13 cellular contexts compared by ENCODE assay signal in genomic region chr6:88179692-88180091, GRCh38. TPM values are rescaled to one million over a fixed set of nuclear protein-coding genes. Genes with fewer than 3 reads are reported as not detected.
DNase-seq lines count a peak whose midpoint lies in the region; ATAC-seq and TF ChIP-seq lines count a peak whose summit lies in the region.
"Had no signal": no experiment of that assay in that cellular context is flagged by ENCODE, and none has a peak within 500 bp of the region (broad histone marks: within the 10 kb centered on the region; RNA-seq: fewer than 3 reads in every experiment).

No MANE protein-coding gene starts in this region.

- H3K9me3 ChIP-seq in sigmoid colon (no peaks in the 10 kb centered on the region), Caco-2 (no peaks in the 10 kb centered on the region)
- H3K9me3 ChIP-seq: esophagus muscularis mucosa, tibial artery had no signal

- H3K4me3 ChIP-seq in sigmoid colon (no peak overlapping the region), Caco-2 (ENCODE audit: low read depth, low read length) (no peak overlapping the region)
- H3K4me3 ChIP-seq: esophagus muscularis mucosa, smooth muscle cell, tibial artery had no signal

- BruUV-seq in Caco-2 (replicated peaks; lab: Mats Ljungman, UMichigan): no TSS peak

- H3K36me3 ChIP-seq in sigmoid colon (no peaks in the 10 kb centered on the region), Caco-2 (ENCODE audit: control insufficient read depth, insufficient read depth, low read length) (no peaks in the 10 kb centered on the region)
- H3K36me3 ChIP-seq: esophagus muscularis mucosa, tibial artery had no signal

- H3K27me3 ChIP-seq in sigmoid colon: no peaks in the 10 kb centered on the region
- H3K27me3 ChIP-seq in Caco-2 (replicated peaks; ENCODE audit: control insufficient read depth, insufficient read depth, low read length): no peaks in the 10 kb centered on the region
- H3K27me3 ChIP-seq: esophagus muscularis mucosa, tibial artery had no signal

- H3K27me3 Mint-ChIP-seq in Caco-2 (ENCODE audit: insufficient read depth, unreplicated experiment): peaks cover 9% of the 10 kb centered on the region
- peaks cover 34% of the 10 kb centered on the region for H3K27me3 Mint-ChIP-seq in activated T-cell treated with anti-CD3 and anti-CD28 coated beads, Interleukin-2, amount 50 U/mL, for 72 hours (ENCODE audit: low read depth)

- DNase-seq in GM10248 (ENCODE audit: extremely low spot score) (peak; percentile 40), NCI-H345 treated with DMSO at 0.1 percent for 48 hours (lab: John Stamatoyannopoulos, UW; ENCODE audit: unreplicated experiment) (peak; percentile 40), sigmoid colon (no peak), Caco-2 (no peak)
- DNase-seq in stimulated activated CD4-positive, alpha-beta T cell treated with anti-CD3 and anti-CD28 coated beads, Interleukin-1b, Interleukin-23, amount 100 ng/mL, for 48 hours: no peak
- DNase-seq in activated T-cell treated with anti-CD3 and anti-CD28 coated beads, Interleukin-2, amount 50 U/mL, for 72 hours: no peak
- DNase-seq: tibial artery had no signal

- H3K4me1 Mint-ChIP-seq in Caco-2 (ENCODE audit: low read depth, unreplicated experiment): peaks cover 19% of the 10 kb centered on the region
- no peaks in the 10 kb centered on the region for H3K4me1 Mint-ChIP-seq in activated T-cell treated with anti-CD3 and anti-CD28 coated beads, Interleukin-2, amount 50 U/mL, for 72 hours (ENCODE audit: low read depth)
- H3K4me1 Mint-ChIP-seq: activated naive CD4-positive, alpha-beta T cell treated with anti-CD3 and anti-CD28 coated beads, Interleukin-2, amount 50 U/mL, for 24 hours had no signal

- H3K4me3 Mint-ChIP-seq in Caco-2 (ENCODE audit: unreplicated experiment): no peak overlapping the region
- H3K4me3 Mint-ChIP-seq in activated T-cell treated with anti-CD3 and anti-CD28 coated beads, Interleukin-2, amount 50 U/mL, for 72 hours: no peak overlapping the region
- H3K4me3 Mint-ChIP-seq: activated naive CD4-positive, alpha-beta T cell treated with anti-CD3 and anti-CD28 coated beads, Interleukin-2, amount 50 U/mL, for 24 hours had no signal

- no peak overlapping the region for H3K27ac ChIP-seq in sigmoid colon
- H3K27ac ChIP-seq: esophagus muscularis mucosa, tibial artery had no signal

- no peak for TF ChIP-seq POLR2A in sigmoid colon (IDR thresholded peaks at IDR 0.05)

- intact Hi-C loops in sigmoid colon (cut with DNase I) (no loop called here), Caco-2 (cut with micrococcal nuclease; ENCODE audit: unreplicated experiment) (no loop called here)

- WGBS in sigmoid colon, 2 donors: 29 to 30% methylated on average over 1 of the region's 1 CpG

- H3K4me1 ChIP-seq in sigmoid colon (no peaks in the 10 kb centered on the region), Caco-2 (peaks cover 15% of the 10 kb centered on the region)
- H3K4me1 ChIP-seq: esophagus muscularis mucosa, tibial artery had no signal

- POLR2A ChIA-PET in GM10248 (lab: Yijun Ruan, JAX) (no interaction called here), Caco-2 (lab: Charles Lee) (no interaction called here)

- CTCF ChIA-PET in GM10248 (lab: Yijun Ruan, JAX): interaction anchor here (1.9 to 3.0 kb wide), 2 partner anchors 7 to 14 kb away, joined by 6 to 9 read pairs; no protein-coding TSS in a partner anchor
- CTCF ChIA-PET in Caco-2 (lab: Charles Lee): no interaction called here

- H3K36me3 Mint-ChIP-seq in Caco-2 (ENCODE audit: insufficient read depth, unreplicated experiment): no peaks in the 10 kb centered on the region
- H3K36me3 Mint-ChIP-seq in activated T-cell treated with anti-CD3 and anti-CD28 coated beads, Interleukin-2, amount 50 U/mL, for 72 hours (ENCODE audit: insufficient read depth in 2 of 2): no peaks in the 10 kb centered on the region
- H3K36me3 Mint-ChIP-seq: activated naive CD4-positive, alpha-beta T cell treated with anti-CD3 and anti-CD28 coated beads, Interleukin-2, amount 50 U/mL, for 24 hours had no signal

- no peak for TF ChIP-seq EP300 in sigmoid colon (IDR thresholded peaks at IDR 0.05)

- no peak for TF ChIP-seq CTCF in GM10248 (IDR thresholded peaks at IDR 0.05; ENCODE audit: control extremely low read depth, extremely low read depth, low read depth, missing control alignments)
- no peak for TF ChIP-seq CTCF in sigmoid colon (IDR thresholded peaks at IDR 0.05)
- TF ChIP-seq CTCF in Caco-2 (IDR thresholded peaks at IDR 0.05; ENCODE audit: insufficient read depth in 1 of 2, low read depth in 1 of 2, low read length in 1 of 2, severe bottlenecking in 1 of 2, unreplicated experiment in 1 of 2): no peak

- no peaks in the 10 kb centered on the region for H3K9me3 Mint-ChIP-seq in Caco-2 (ENCODE audit: unreplicated experiment)
- peaks cover 2 to 3% of the 10 kb centered on the region in 2 donors for H3K9me3 Mint-ChIP-seq in activated T-cell treated with anti-CD3 and anti-CD28 coated beads, Interleukin-2, amount 50 U/mL, for 72 hours

- H3K27ac Mint-ChIP-seq in Caco-2 (ENCODE audit: unreplicated experiment): no peak overlapping the region
- H3K27ac Mint-ChIP-seq in activated T-cell treated with anti-CD3 and anti-CD28 coated beads, Interleukin-2, amount 50 U/mL, for 72 hours: no peak overlapping the region
- H3K27ac Mint-ChIP-seq: activated naive CD4-positive, alpha-beta T cell treated with anti-CD3 and anti-CD28 coated beads, Interleukin-2, amount 50 U/mL, for 24 hours had no signal

- ATAC-seq in GM19397 (IDR thresholded peaks at IDR 0.05; ENCODE audit: unreplicated experiment) (peak; percentile 73), HG02970 (IDR thresholded peaks at IDR 0.05; ENCODE audit: low FRiP score, unreplicated experiment) (peak; percentile 54)
- no peak for ATAC-seq in activated T-cell treated with anti-CD3 and anti-CD28 coated beads, Interleukin-2, amount 50 U/mL, for 72 hours (replicated peaks in 1 of 2)

RNA-seq across cellular contexts. Expression of gene CNR1, which starts 13.5 kb away (rescaled TPM):
- total RNA-seq in sigmoid colon (10 to 100 TPM; 19.1 to 27.7 (median 24.6) TPM), Caco-2 (2022) (not detected in 2 replicates)
- polyA plus RNA-seq in sigmoid colon: 1 to 10 TPM in 1 of 3 donors, under 1 TPM in 2; under 0.01 to 5.2 (median 0.46) TPM
- under 1 TPM; 0.19 to 0.37 TPM for total RNA-seq in activated T-cell treated with anti-CD3 and anti-CD28 coated beads, Interleukin-2, amount 50 U/mL, for 72 hours
- total RNA-seq: smooth muscle cell had no signal
- polyA plus RNA-seq: BJ, smooth muscle cell had no signal

Comparison
In these comparisons a context has a peak if more than half of its experiments do, and no peak if none do; other contexts are left out.
1. DNase-seq: peak in GM10248 (single experiment) and NCI-H345 treated with DMSO at 0.1 percent for 48 hours (single experiment); none in sigmoid colon (single experiment), stimulated activated CD4-positive, alpha-beta T cell treated with anti-CD3 and anti-CD28 coated beads, Interleukin-1b, Interleukin-23, amount 100 ng/mL, for 48 hours (single experiment), Caco-2 (0 of 2) and activated T-cell treated with anti-CD3 and anti-CD28 coated beads, Interleukin-2, amount 50 U/mL, for 72 hours (0 of 2).
2. ATAC-seq: peak in GM19397 (single experiment) and HG02970 (single experiment); none in activated T-cell treated with anti-CD3 and anti-CD28 coated beads, Interleukin-2, amount 50 U/mL, for 72 hours (0 of 2).
3. RNA of gene CNR1, which starts 13.5 kb away (total RNA-seq): 19.1 to 27.7 TPM in sigmoid colon; 0.19 to 0.37 TPM in activated T-cell treated with anti-CD3 and anti-CD28 coated beads, Interleukin-2, amount 50 U/mL, for 72 hours and not detected in Caco-2; every median in the first group is over 10 times any median in the second.